Comparison of ENCODE assay signal across 8 cellular contexts in genomic region chr12:55997535-55997859, GRCh38. TPM values are rescaled to one million over a fixed set of nuclear protein-coding genes. Genes with fewer than 3 reads are reported as not detected.
DNase-seq lines count a peak whose midpoint lies in the region; ATAC-seq lines count a peak whose summit lies in the region.

No MANE protein-coding gene starts in this region.

- H3K4me3 ChIP-seq in esophagus (ENCODE audit: low read depth in 1 of 2, low read length in 2 of 2) (peak overlapping the region; percentile 65 to 70), neuron (ENCODE audit: low read length) (peak overlapping the region; percentile 68)

- H3K9me3 ChIP-seq in esophagus (ENCODE audit: control insufficient read depth in 2 of 2, insufficient read depth in 1 of 2, low read depth in 1 of 2, low read length in 1 of 2) = no peaks in the 10 kb centered on the region
- no peaks in the 10 kb centered on the region for H3K9me3 ChIP-seq in neuron (ENCODE audit: low read length)

- ATAC-seq in HG03095 (IDR thresholded peaks at IDR 0.05; ENCODE audit: unreplicated experiment) = no peak
- ATAC-seq in GM21825 (IDR thresholded peaks at IDR 0.05; ENCODE audit: unreplicated experiment) = no peak

- DNase-seq in DMS53 (lab: John Stamatoyannopoulos, UW) (peak; percentile 65), NCI-H526 treated with DMSO at 0.1 percent for 48 hours (lab: John Stamatoyannopoulos, UW) (peak; percentile 22), germinal center (ENCODE audit: low spot score) (no peak), DMS 273 (lab: John Stamatoyannopoulos, UW; ENCODE audit: unreplicated experiment) (no peak)

- H3K4me1 ChIP-seq in esophagus (ENCODE audit: control insufficient read depth in 2 of 2, insufficient read depth in 2 of 2, low read length in 1 of 2) (peaks cover 2 to 8% of the 10 kb centered on the region in 2 donors), neuron (ENCODE audit: insufficient read depth, low read length) (peaks cover 14% of the 10 kb centered on the region)

- WGBS in esophagus, 2 donors = 4 to 6% methylated on average over 5 of the region's 5 CpGs

- H3K36me3 ChIP-seq in esophagus (ENCODE audit: control insufficient read depth in 2 of 2, insufficient read depth in 2 of 2, low read length in 1 of 2) (peaks cover 12 to 17% of the 10 kb centered on the region in 2 donors), neuron (ENCODE audit: insufficient read depth, low read length) (peaks cover 29% of the 10 kb centered on the region)

- H3K27me3 ChIP-seq in esophagus (ENCODE audit: control insufficient read depth in 1 of 2, insufficient read depth in 2 of 2, low read length in 2 of 2) (no peaks in the 10 kb centered on the region), neuron (ENCODE audit: insufficient read depth, low read length) (no peaks in the 10 kb centered on the region)

- peak overlapping the region; percentile 61 to 92 for H3K27ac ChIP-seq in esophagus (ENCODE audit: low read depth in 2 of 2, low read length in 1 of 2)

- H2AFZ ChIP-seq in neuron (ENCODE audit: low read depth, low read length) = no peak overlapping the region

RNA-seq across cellular contexts. Expression of gene SUOX, which starts 0.4 kb away (rescaled TPM):
- 10 to 100 TPM; 14.3 to 14.9 TPM for polyA plus RNA-seq in esophagus

RNA-seq across cellular contexts. Expression of gene IKZF4, which starts 23.3 kb away (rescaled TPM):
- 1 to 10 TPM; 1.5 TPM for polyA plus RNA-seq in esophagus

RNA-seq across cellular contexts. Expression of gene RAB5B, which starts 23.6 kb away (rescaled TPM):
- 10 to 100 TPM; 78.2 to 88.8 TPM for polyA plus RNA-seq in esophagus

RNA-seq across cellular contexts. Expression of gene CDK2, which starts 30.9 kb away (rescaled TPM):
- polyA plus RNA-seq in esophagus = 10 to 100 TPM in 1 of 2 donors, 1 to 10 TPM in 1; 9.2 to 18.8 TPM

RNA-seq across cellular contexts. Expression of gene PMEL, which starts 31.7 kb away (rescaled TPM):
- polyA plus RNA-seq in esophagus = under 1 TPM; 0.63 to 0.75 TPM

Comparison
In these comparisons a context has a peak if more than half of its experiments do, and no peak if none do; other contexts are left out.
1. DNase-seq: peak in DMS53 (single experiment) and NCI-H526 treated with DMSO at 0.1 percent for 48 hours (single experiment); none in germinal center (single experiment) and DMS 273 (single experiment).